8 cellular contexts compared by ENCODE assay signal in the genomic region with DNA sequence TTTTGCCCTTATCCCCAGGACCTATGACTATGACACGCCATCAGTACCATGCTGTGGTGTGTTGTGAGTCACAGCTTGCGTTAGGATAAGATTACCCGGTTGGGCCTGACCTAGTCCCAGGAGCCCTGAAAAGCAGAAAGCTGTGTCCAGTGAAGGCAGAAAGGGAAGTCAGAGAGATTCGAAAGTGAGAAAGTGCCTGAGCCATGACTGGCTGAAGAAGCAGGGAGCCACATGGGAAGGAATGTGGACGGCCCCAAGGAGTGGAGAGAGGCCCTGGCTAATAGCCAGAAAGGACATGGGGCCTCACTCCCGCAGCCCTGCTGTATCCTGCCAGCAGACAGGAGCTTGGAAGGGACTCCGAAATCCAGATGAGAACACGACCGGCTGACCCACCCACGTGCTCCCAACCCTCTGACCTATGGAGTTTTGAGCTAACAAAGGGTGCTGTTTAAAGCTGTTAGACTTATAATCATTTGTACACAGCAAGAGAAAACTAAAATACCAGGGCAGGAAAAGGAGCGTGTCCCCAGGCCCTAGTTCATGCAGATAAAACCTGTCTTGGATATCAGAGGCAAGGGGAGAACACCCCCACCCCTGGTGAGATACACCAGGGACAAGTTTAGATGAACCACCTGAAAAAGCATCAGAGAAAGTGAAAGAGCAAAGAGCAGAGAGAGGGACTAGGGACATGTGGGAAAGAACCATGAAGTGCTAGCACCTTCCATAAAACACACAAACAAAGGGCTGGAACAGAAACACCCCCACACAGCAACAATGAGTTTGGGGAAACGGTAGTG.
DNase-seq lines count a peak whose midpoint lies in the region; ATAC-seq and TF ChIP-seq lines count a peak whose summit lies in the region.

No MANE protein-coding gene starts in this region.

- peaks cover 19% of the 10 kb centered on the region; the same call in 1 of the 2 replicates for H3K9me3 ChIP-seq in BLaER1
- H3K9me3 ChIP-seq in body of pancreas, result no peaks in the 10 kb centered on the region
- no peaks in the 10 kb centered on the region for H3K9me3 ChIP-seq in testis
- peaks cover 7% of the 10 kb centered on the region for H3K9me3 ChIP-seq in WERI-Rb-1 (ENCODE audit: severe bottlenecking)

- DNase-seq in HK-2 (ENCODE audit: unreplicated experiment) (peak; percentile 75), body of pancreas (peak; percentile 46 to 65 (median 64)), left colon (peak; percentile 17 to 31), testis (peak; percentile 65), SKM-1 (lab: John Stamatoyannopoulos, UW; ENCODE audit: unreplicated experiment) (no peak), WERI-Rb-1 (no peak)

- intact Hi-C loops in body of pancreas (cut with DNase I) (no loop called here), left colon (cut with DNase I, micrococcal nuclease) (no loop called here), testis (cut with DNase I; ENCODE audit: low total_unique reads) (no loop called here)

- peak overlapping the region; percentile 92 for H3K4me2 ChIP-seq in BLaER1

- H3K9ac ChIP-seq in BLaER1, result peak overlapping the region; percentile 77

- 20 to 21% methylated on average over 12 of the region's 12 CpGs for WGBS in body of pancreas, 2 donors
- WGBS in testis, 2 donors, result 36 to 37% methylated on average over 11 to 12 of the region's 12 CpGs

- peaks cover 6% of the 10 kb centered on the region; the same call in 1 of the 2 replicates for H3K36me3 ChIP-seq in BLaER1
- H3K36me3 ChIP-seq in body of pancreas (replicated peaks in 1 of 2; ENCODE audit: insufficient read depth in 1 of 2, low read depth in 2 of 2), result no peaks in the 10 kb centered on the region
- no peaks in the 10 kb centered on the region for H3K36me3 ChIP-seq in testis (ENCODE audit: low read depth, missing control alignments)
- no peaks in the 10 kb centered on the region for H3K36me3 ChIP-seq in WERI-Rb-1

- peaks cover 54% of the 10 kb centered on the region for H3K4me1 ChIP-seq in BLaER1
- peaks cover 23% of the 10 kb centered on the region for H3K4me1 ChIP-seq in body of pancreas
- H3K4me1 ChIP-seq in testis, result peaks cover 11% of the 10 kb centered on the region

- ATAC-seq in body of pancreas, result peak; percentile 82
- ATAC-seq in left colon, result no peak
- ATAC-seq in HG03520 (IDR thresholded peaks at IDR 0.05; ENCODE audit: unreplicated experiment), result no peak

- TF ChIP-seq CTCF in body of pancreas (IDR thresholded peaks at IDR 0.05), result no peak
- TF ChIP-seq CTCF in testis (IDR thresholded peaks at IDR 0.05), result no peak
- no peak for TF ChIP-seq CTCF in WERI-Rb-1 (IDR thresholded peaks at IDR 0.05; ENCODE audit: low read depth, low read length)

- no peak for TF ChIP-seq POLR2A in body of pancreas (IDR thresholded peaks at IDR 0.05)
- no peak for TF ChIP-seq POLR2A in testis (IDR thresholded peaks at IDR 0.05)

- H3K27ac ChIP-seq in BLaER1 (peak overlapping the region; percentile 93), body of pancreas (peak overlapping the region; percentile 20 to 75 (median 68)), testis (peak overlapping the region in 1 of 2 donors; percentile 34), WERI-Rb-1 (no peak overlapping the region)

- H3K4me3 ChIP-seq in BLaER1 (peak overlapping the region; percentile 39), body of pancreas (no peak overlapping the region), testis (no peak overlapping the region), WERI-Rb-1 (ENCODE audit: low read depth, low read length) (no peak overlapping the region)

- no peaks in the 10 kb centered on the region for H4K20me1 ChIP-seq in BLaER1

- no peaks in the 10 kb centered on the region for H3K27me3 ChIP-seq in BLaER1
- no peaks in the 10 kb centered on the region for H3K27me3 ChIP-seq in body of pancreas
- no peaks in the 10 kb centered on the region for H3K27me3 ChIP-seq in testis
- no peaks in the 10 kb centered on the region for H3K27me3 ChIP-seq in WERI-Rb-1 (ENCODE audit: insufficient read depth, low read depth, severe bottlenecking)

Comparison
In these comparisons a context has a peak if more than half of its experiments do, and no peak if none do; other contexts are left out.
1. DNase-seq: peak in HK-2 (single experiment), body of pancreas (4 of 4), left colon (2 of 2) and testis (single experiment); none in SKM-1 (single experiment) and WERI-Rb-1 (single experiment).